In the genomic region with DNA sequence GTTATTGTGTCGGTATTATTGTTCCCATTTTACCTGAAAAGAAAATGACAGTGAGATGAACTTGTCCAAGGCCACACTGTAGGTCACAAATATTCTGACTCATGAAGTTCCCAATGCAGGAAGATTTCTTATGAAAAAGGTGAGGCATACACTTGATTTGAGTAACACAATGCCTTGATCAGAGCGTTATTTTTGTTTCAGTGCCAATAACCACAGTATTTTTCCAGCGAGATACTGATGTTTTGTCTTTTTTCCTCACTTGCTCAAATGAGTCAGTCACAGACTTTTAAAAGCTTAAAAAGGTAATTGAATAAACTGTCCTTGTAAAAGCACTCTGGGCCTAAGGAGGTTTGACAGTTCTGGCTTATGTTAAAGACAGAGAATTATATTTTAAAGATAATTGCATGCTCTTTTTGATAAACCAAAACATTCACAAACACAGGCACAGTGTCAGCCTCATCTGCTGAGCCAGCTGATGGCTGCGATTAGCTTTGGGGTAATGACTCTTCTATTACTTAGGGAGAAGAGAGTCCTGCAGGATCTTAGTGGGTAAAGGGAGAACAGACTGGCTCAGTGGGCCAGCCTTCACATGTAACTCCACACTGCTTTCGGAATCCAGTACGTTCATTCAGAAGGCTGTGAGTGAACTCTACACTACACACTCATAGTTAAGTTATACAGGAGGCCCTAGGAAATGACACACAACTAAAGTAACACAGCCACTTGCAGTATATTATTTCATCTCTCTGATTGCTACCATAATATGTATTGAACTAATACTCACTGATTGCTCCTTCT, we compare ENCODE assay signal across 30 cellular contexts.
DNase-seq lines count a peak whose midpoint lies in the region; ATAC-seq, FAIRE-seq and TF ChIP-seq lines count a peak whose summit lies in the region.
"Had no signal": no experiment of that assay in that cellular context is flagged by ENCODE, and none has a peak within 500 bp of the region (broad histone marks: within the 10 kb centered on the region; RNA-seq: fewer than 3 reads in every experiment).

No MANE protein-coding gene starts in this region.

- peaks cover 8% of the 10 kb centered on the region for H3K27me3 Mint-ChIP-seq in astrocyte (ENCODE audit: low read depth, unreplicated experiment)
- no peaks in the 10 kb centered on the region for H3K27me3 Mint-ChIP-seq in activated CD4-positive, alpha-beta T cell treated with anti-CD3 and anti-CD28 coated beads for 36 hours

- H3K9ac ChIP-seq in astrocyte (ENCODE audit: low read length): no peak overlapping the region

- no peaks in the 10 kb centered on the region for H3K9me3 ChIP-seq in astrocyte (ENCODE audit: insufficient read depth, low read depth, low read length)
- H3K9me3 ChIP-seq: A549, heart right ventricle had no signal

- no peak for ATAC-seq in activated CD4-positive, alpha-beta T cell treated with anti-CD3 and anti-CD28 coated beads for 36 hours
- ATAC-seq: A549; activated CD8-positive, alpha-beta T cell treated with anti-CD3 and anti-CD28 coated beads, Interleukin-2, amount 10 ng/mL, durations not matched to agents 7 days and 5 days; activated T-cell treated with anti-CD3 and anti-CD28 coated beads, Interleukin-2, amount 50 U/mL, for 4 hours; heart right ventricle; WTC11 had no signal

- H3K27me3 ChIP-seq in astrocyte (ENCODE audit: insufficient read depth, low read length): peaks cover 3% of the 10 kb centered on the region
- H3K27me3 ChIP-seq: heart right ventricle had no signal

- H3K4me1 Mint-ChIP-seq in astrocyte (ENCODE audit: low read depth, unreplicated experiment): no peaks in the 10 kb centered on the region
- H3K4me1 Mint-ChIP-seq in activated CD4-positive, alpha-beta T cell treated with anti-CD3 and anti-CD28 coated beads for 36 hours: peaks cover 20% of the 10 kb centered on the region

- no peak for FAIRE-seq in astrocyte (lab: Jason Lieb, UNC)
- FAIRE-seq: A549, GM19239, H1 had no signal

- no peak for TF ChIP-seq CTCF in astrocyte (IDR thresholded peaks at IDR 0.05; ENCODE audit: insufficient read depth, low read depth, low read length)

- no peaks in the 10 kb centered on the region for H3K79me2 ChIP-seq in astrocyte (ENCODE audit: insufficient read depth, low read length)

- in situ Hi-C loops in Caki2 (cut with HindIII; ENCODE audit: low pct_unique_long_range_greater_than_20kb, low sequenced_read_pairs): no loop called here

- H2AFZ ChIP-seq in astrocyte (ENCODE audit: low read depth, low read length): no peak overlapping the region

- no peaks in the 10 kb centered on the region for H4K20me1 ChIP-seq in astrocyte (ENCODE audit: insufficient read depth, low read length)

- H3K4me2 ChIP-seq in astrocyte (ENCODE audit: low read length): peak overlapping the region; percentile 11
- H3K4me2 ChIP-seq: A549 had no signal

- intact Hi-C loops in activated CD4-positive, alpha-beta T cell treated with anti-CD3 and anti-CD28 coated beads for 36 hours (cut with DNase I, micrococcal nuclease): no loop called here

- peaks cover 1% of the 10 kb centered on the region for H3K9me3 Mint-ChIP-seq in astrocyte (ENCODE audit: unreplicated experiment)
- no peaks in the 10 kb centered on the region for H3K9me3 Mint-ChIP-seq in activated CD4-positive, alpha-beta T cell treated with anti-CD3 and anti-CD28 coated beads for 36 hours (ENCODE audit: low read depth)
- H3K9me3 Mint-ChIP-seq: activated naive CD4-positive, alpha-beta T cell treated with anti-CD3 and anti-CD28 coated beads, Interleukin-2, amount 10 ng/mL, durations not matched to agents 7 days and 5 days; activated T-cell treated with anti-CD3 and anti-CD28 coated beads, Interleukin-2, amount 50 U/mL, for 4 hours had no signal

- H3K36me3 ChIP-seq in astrocyte (ENCODE audit: insufficient read depth, low read length): no peaks in the 10 kb centered on the region
- H3K36me3 ChIP-seq: heart right ventricle had no signal

- H3K4me3 Mint-ChIP-seq in astrocyte (ENCODE audit: unreplicated experiment): no peak overlapping the region
- no peak overlapping the region for H3K4me3 Mint-ChIP-seq in activated CD4-positive, alpha-beta T cell treated with anti-CD3 and anti-CD28 coated beads for 36 hours
- H3K4me3 Mint-ChIP-seq: activated CD8-positive, alpha-beta T cell treated with anti-CD3 and anti-CD28 coated beads, Interleukin-2, amount 10 ng/mL, durations not matched to agents 7 days and 5 days; activated naive CD4-positive, alpha-beta T cell treated with anti-CD3 and anti-CD28 coated beads, Interleukin-2, amount 10 ng/mL, durations not matched to agents 7 days and 5 days; activated T-cell treated with anti-CD3 and anti-CD28 coated beads, Interleukin-2, amount 50 U/mL, for 4 hours; brain; CD14-positive monocyte; immature natural killer cell; WTC11 had no signal

- no peaks in the 10 kb centered on the region for H3K36me3 Mint-ChIP-seq in astrocyte (ENCODE audit: low read depth, unreplicated experiment)
- no peaks in the 10 kb centered on the region for H3K36me3 Mint-ChIP-seq in activated CD4-positive, alpha-beta T cell treated with anti-CD3 and anti-CD28 coated beads for 36 hours (ENCODE audit: low read depth)
- H3K36me3 Mint-ChIP-seq: activated naive CD4-positive, alpha-beta T cell treated with anti-CD3 and anti-CD28 coated beads, Interleukin-2, amount 10 ng/mL, durations not matched to agents 7 days and 5 days; brain; CD14-positive monocyte; immature natural killer cell; WTC11 had no signal

- no peak overlapping the region for H3K27ac ChIP-seq in astrocyte (ENCODE audit: low read depth, low read length)
- H3K27ac ChIP-seq: A549, heart right ventricle had no signal

- CTCF ChIA-PET in activated CD4-positive, alpha-beta T cell treated with anti-CD3 and anti-CD28 coated beads for 36 hours (lab: Charles Lee): interaction anchor here (0.6 kb wide), 1 partner anchor 16 kb away, joined by 4 read pairs; no protein-coding TSS in a partner anchor

- POLR2A ChIA-PET in activated CD4-positive, alpha-beta T cell treated with anti-CD3 and anti-CD28 coated beads for 36 hours (lab: Charles Lee): no interaction called here

- DNase-seq in Caki2 (ENCODE audit: low read depth): peak; percentile 2
- peak; percentile 85 for DNase-seq in astrocyte (ENCODE audit: low read depth)
- peak; percentile 5 for DNase-seq in fibroblast of gingiva (ENCODE audit: low read depth)
- DNase-seq in non-pigmented ciliary epithelial cell (ENCODE audit: low read depth): peak; percentile 31
- no peak for DNase-seq in SIG-M5 treated with dmso at 0.1 percent for 504 hours (lab: John Stamatoyannopoulos, UW; ENCODE audit: unreplicated experiment)
- no peak for DNase-seq in activated CD4-positive, alpha-beta T cell treated with anti-CD3 and anti-CD28 coated beads for 36 hours
- DNase-seq in activated naive CD4-positive, alpha-beta T cell treated with anti-CD3 and anti-CD28 coated beads, Interleukin-2, amount 50 U/mL, for 16 hours: no peak
- no peak for DNase-seq in AG08396 (ENCODE audit: low spot score)
- DNase-seq: activated CD8-positive, alpha-beta T cell treated with anti-CD3 and anti-CD28 coated beads, Interleukin-2, amount 10 ng/mL, durations not matched to agents 7 days and 5 days; activated naive CD4-positive, alpha-beta T cell treated with anti-CD3 and anti-CD28 coated beads, Interleukin-2, amount 10 ng/mL, durations not matched to agents 7 days and 5 days; activated T-cell treated with anti-CD3 and anti-CD28 coated beads, Interleukin-2, amount 50 U/mL, for 4 hours; DMS 273 treated with DMSO at 0.1 percent for 48 hours; GDM1; heart right ventricle; immature natural killer cell; KBM-7; NCI-H1105; NCI-H2081 treated with DMSO at 0.1 percent for 48 hours; NCI-H524 treated with DMSO at 0.1 percent for 48 hours; right cardiac atrium; Right ventricle myocardium superior; stimulated activated naive CD4-positive, alpha-beta T cell treated with Interleukin-2 at 50 U/mL for 16 hours; T-helper 2 cell had no signal

- H3K4me3 ChIP-seq in astrocyte (ENCODE audit: insufficient read depth, low read depth, low read length): no peak overlapping the region
- H3K4me3 ChIP-seq: A549, heart right ventricle, lung had no signal

- H3K27ac Mint-ChIP-seq in astrocyte (ENCODE audit: unreplicated experiment): no peak overlapping the region
- no peak overlapping the region for H3K27ac Mint-ChIP-seq in activated CD4-positive, alpha-beta T cell treated with anti-CD3 and anti-CD28 coated beads for 36 hours
- H3K27ac Mint-ChIP-seq: activated CD8-positive, alpha-beta T cell treated with anti-CD3 and anti-CD28 coated beads, Interleukin-2, amount 10 ng/mL, durations not matched to agents 7 days and 5 days; activated naive CD4-positive, alpha-beta T cell treated with anti-CD3 and anti-CD28 coated beads, Interleukin-2, amount 10 ng/mL, durations not matched to agents 7 days and 5 days; brain; CD14-positive monocyte; immature natural killer cell; WTC11 had no signal

- H3K4me1 ChIP-seq in astrocyte (ENCODE audit: insufficient read depth, low read length): peaks cover 13% of the 10 kb centered on the region
- H3K4me1 ChIP-seq: A549 had no signal

Comparison
In these comparisons a context has a peak if more than half of its experiments do, and no peak if none do; other contexts are left out.
1. DNase-seq: peak in Caki2 (single experiment), astrocyte (single experiment), fibroblast of gingiva (single experiment) and non-pigmented ciliary epithelial cell (single experiment); none in SIG-M5 treated with dmso at 0.1 percent for 504 hours (single experiment), activated CD4-positive, alpha-beta T cell treated with anti-CD3 and anti-CD28 coated beads for 36 hours (single experiment), activated naive CD4-positive, alpha-beta T cell treated with anti-CD3 and anti-CD28 coated beads, Interleukin-2, amount 50 U/mL, for 16 hours (single experiment) and AG08396 (single experiment).